25 cellular contexts compared by ENCODE assay signal in the genomic region with DNA sequence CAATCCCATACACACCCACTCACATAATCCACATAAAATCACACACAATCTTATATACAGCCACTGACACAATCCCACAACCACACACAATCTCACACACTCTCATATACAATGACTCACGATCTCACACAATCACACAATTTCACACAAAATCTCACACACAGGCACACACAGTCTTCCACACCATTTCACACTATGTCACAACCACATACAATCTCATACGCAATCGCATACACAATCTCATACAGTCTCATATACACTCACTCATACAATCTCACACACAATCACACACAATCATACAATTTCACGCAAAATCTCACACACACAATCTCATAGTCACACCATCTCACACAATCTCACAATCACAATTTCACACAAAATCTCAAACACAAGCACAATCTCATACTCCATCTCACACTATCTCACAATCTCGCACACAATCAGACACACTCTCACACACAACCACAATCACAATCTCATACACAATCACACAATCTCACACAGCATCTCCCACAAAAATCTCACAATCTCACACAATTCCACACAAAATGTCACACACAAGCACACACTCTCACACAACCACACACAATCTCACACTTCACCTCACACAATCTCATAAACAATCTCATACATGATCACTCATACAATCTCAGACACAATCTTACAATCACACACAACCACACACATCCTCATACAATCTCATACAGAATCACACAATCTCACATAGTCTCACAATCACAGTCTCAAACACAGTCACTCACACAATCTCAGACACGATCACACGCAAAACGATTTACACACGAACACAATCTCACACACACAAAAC. TPM values are rescaled to one million over a fixed set of nuclear protein-coding genes. Genes with fewer than 3 reads are reported as not detected.
DNase-seq lines count a peak whose midpoint lies in the region; ATAC-seq, FAIRE-seq and TF ChIP-seq lines count a peak whose summit lies in the region.
"Had no signal": no experiment of that assay in that cellular context is flagged by ENCODE, and none has a peak within 500 bp of the region (broad histone marks: within the 10 kb centered on the region; RNA-seq: fewer than 3 reads in every experiment).

No MANE protein-coding gene starts in this region.

- CTCF ChIA-PET in HCT116 (lab: Charles Lee): no interaction called here
- CTCF ChIA-PET in activated CD4-positive, alpha-beta T cell treated with anti-CD3 and anti-CD28 coated beads, Interleukin-2, amount 10 ng/mL, durations not matched to agents 7 days and 5 days (lab: Charles Lee): interaction anchor here (1.0 kb wide), 1 partner anchor 32 kb away, joined by 3 read pairs; no protein-coding TSS in a partner anchor

- peak overlapping the region; percentile 62 for H3K27ac ChIP-seq in HCT116 (ENCODE audit: low read depth, low read length)
- no peak overlapping the region for H3K27ac ChIP-seq in astrocyte (ENCODE audit: low read depth, low read length)
- peak overlapping the region; percentile 93 for H3K27ac ChIP-seq in foreskin keratinocyte
- peak overlapping the region; percentile 85 to 91 (median 88) for H3K27ac ChIP-seq in transverse colon
- H3K27ac ChIP-seq: gastroesophageal sphincter, KMS-11, SK-N-MC had no signal

- FAIRE-seq in astrocyte (lab: Jason Lieb, UNC): peak; percentile 52

- H3K36me3 ChIP-seq in HCT116 (ENCODE audit: control insufficient read depth in 1 of 2, insufficient read depth in 2 of 2, low read length in 2 of 2) (no peaks in the 10 kb centered on the region), astrocyte (ENCODE audit: insufficient read depth, low read length) (no peaks in the 10 kb centered on the region), transverse colon (no peaks in the 10 kb centered on the region)
- H3K36me3 ChIP-seq: BE2C, gastroesophageal sphincter had no signal

- no peaks in the 10 kb centered on the region for H3K27me3 ChIP-seq in HCT116 (ENCODE audit: insufficient read depth, low read length)
- peaks cover 14% of the 10 kb centered on the region for H3K27me3 ChIP-seq in astrocyte (ENCODE audit: insufficient read depth, low read length)
- H3K27me3 ChIP-seq in foreskin keratinocyte: peaks cover 3% of the 10 kb centered on the region
- H3K27me3 ChIP-seq in transverse colon: no peaks in the 10 kb centered on the region
- H3K27me3 ChIP-seq: BE2C had no signal

- BruUV-seq in HCT116 (replicated peaks; lab: Mats Ljungman, UMichigan): no TSS peak

- WGBS in transverse colon (ENCODE audit: low coverage in 1 of 2), 2 donors: 77 to 81% methylated on average over 9 of the region's 9 CpGs

- RAD21 ChIA-PET in HCT116 (lab: Charles Lee; ENCODE audit: low non-redundant PET in 1 of 2, low total read pairs in 2 of 2, uncharacterized antibody in 2 of 2, unreplicated experiment in 2 of 2): no interaction called here

- in situ Hi-C loops in transverse colon (cut with MboI; ENCODE audit: low pct_ligation_motif_present in 1 of 4, low pct_unique_long_range_greater_than_20kb in 1 of 4, low sequenced_read_pairs in 3 of 4): no loop called here

- no peak for TF ChIP-seq EP300 in transverse colon (IDR thresholded peaks at IDR 0.05; ENCODE audit: low read depth)

- no peaks in the 10 kb centered on the region for H3K4me1 Mint-ChIP-seq in astrocyte (ENCODE audit: low read depth, unreplicated experiment)
- H3K4me1 Mint-ChIP-seq in activated CD4-positive, alpha-beta T cell treated with anti-CD3 and anti-CD28 coated beads, Interleukin-2, amount 10 ng/mL, durations not matched to agents 7 days and 5 days: no peaks in the 10 kb centered on the region
- H3K4me1 Mint-ChIP-seq: activated B cell treated with CpG ODN at 0.5 μM for 24 hours; activated CD8-positive, alpha-beta memory T cell treated with anti-CD3 and anti-CD28 coated beads, Interleukin-2, amount 10 ng/mL, durations not matched to agents 7 days and 5 days; activated naive CD8-positive, alpha-beta T cell treated with anti-CD3 and anti-CD28 coated beads, Interleukin-2, amount 50 U/mL, for 24 hours; central memory CD8-positive, alpha-beta T cell; stimulated activated naive B cell treated with anti-CD40 and anti-IgM and Interleukin-4, amounts not matched to agents 10 μg/mL and 1 μg/mL and 100 μg/mL, for 72 hours had no signal

- DNase-seq in HCT116 (ENCODE audit: low read depth, low spot score): no peak
- no peak for DNase-seq in astrocyte (ENCODE audit: low read depth)
- DNase-seq in foreskin keratinocyte: peak in 1 of 2 donors; percentile 16
- DNase-seq in transverse colon: no peak
- DNase-seq in NCI-H2196 treated with DMSO at 0.1 percent for 48 hours (lab: John Stamatoyannopoulos, UW; ENCODE audit: unreplicated experiment): no peak
- DNase-seq in activated CD4-positive, alpha-beta T cell treated with anti-CD3 and anti-CD28 coated beads, Interleukin-2, amount 10 ng/mL, durations not matched to agents 7 days and 5 days: no peak
- DNase-seq: activated B cell treated with CpG ODN at 0.5 μM for 24 hours; activated CD4-positive, alpha-beta T cell treated with anti-CD3 and anti-CD28 coated beads, Interleukin-2, amount 50 U/mL, for 1 hour; activated CD8-positive, alpha-beta memory T cell treated with anti-CD3 and anti-CD28 coated beads, Interleukin-2, amount 10 ng/mL, durations not matched to agents 7 days and 5 days; activated naive CD4-positive, alpha-beta T cell; activated naive CD8-positive, alpha-beta T cell treated with anti-CD3 and anti-CD28 coated beads, Interleukin-2, amount 50 U/mL, for 24 hours; activated T-cell treated with anti-CD3 and anti-CD28 coated beads, Interleukin-2, amount 50 U/mL, for 72 hours; BE2C; HFFc6; MM.1S; NCI-H1930; nephron progenitor cell; OCI-M1; stimulated activated naive B cell treated with anti-CD40 and anti-IgM and Interleukin-4, amounts not matched to agents 10 μg/mL and 1 μg/mL and 100 μg/mL, for 72 hours had no signal

- ATAC-seq in HCT116: no peak
- ATAC-seq in foreskin keratinocyte: no peak
- ATAC-seq in HG02938 (IDR thresholded peaks at IDR 0.05; ENCODE audit: unreplicated experiment): no peak
- ATAC-seq: activated CD8-positive, alpha-beta memory T cell treated with anti-CD3 and anti-CD28 coated beads, Interleukin-2, amount 10 ng/mL, durations not matched to agents 7 days and 5 days; activated naive CD8-positive, alpha-beta T cell treated with anti-CD3 and anti-CD28 coated beads, Interleukin-2, amount 50 U/mL, for 24 hours; activated T-cell treated with anti-CD3 and anti-CD28 coated beads, Interleukin-2, amount 50 U/mL, for 72 hours; gastroesophageal sphincter; stimulated activated naive B cell treated with anti-CD40 and anti-IgM and Interleukin-4, amounts not matched to agents 10 μg/mL and 1 μg/mL and 100 μg/mL, for 72 hours had no signal

- TF ChIP-seq POLR2A in HCT116 (IDR thresholded peaks at IDR 0.05; ENCODE audit: borderline replicate concordance, extremely low read depth, insufficient read depth, insufficient read length): no peak
- TF ChIP-seq POLR2A in transverse colon (IDR thresholded peaks at IDR 0.05): no peak

- no peaks in the 10 kb centered on the region for H3K9me2 ChIP-seq in HCT116 (ENCODE audit: insufficient read depth)

- H3K4me3 ChIP-seq in HCT116 (replicated peaks in 1 of 2; ENCODE audit: low read depth in 1 of 2, low read length in 2 of 2) (no peak overlapping the region), astrocyte (ENCODE audit: insufficient read depth, low read depth, low read length) (no peak overlapping the region), transverse colon (no peak overlapping the region)
- H3K4me3 ChIP-seq: gastroesophageal sphincter, lung, SK-N-MC had no signal

- H3K4me1 ChIP-seq in HCT116 (ENCODE audit: control insufficient read depth in 1 of 2, insufficient read depth in 2 of 2, low read length in 2 of 2) (peaks cover 24 to 25% of the 10 kb centered on the region in 2 experiments), astrocyte (ENCODE audit: insufficient read depth, low read length) (peaks cover 8% of the 10 kb centered on the region), foreskin keratinocyte (peaks cover 14% of the 10 kb centered on the region), transverse colon (peaks cover 28 to 71% (median 53%) of the 10 kb centered on the region in 4 donors)
- H3K4me1 ChIP-seq: BE2C had no signal

- H4K20me1 ChIP-seq in HCT116 (ENCODE audit: insufficient read depth) (no peaks in the 10 kb centered on the region), astrocyte (ENCODE audit: insufficient read depth, low read length) (no peaks in the 10 kb centered on the region)

- no peak for TF ChIP-seq RAD21 in HCT116 (IDR thresholded peaks at IDR 0.05; ENCODE audit: low read depth)

- no peak overlapping the region for H3K4me3 Mint-ChIP-seq in astrocyte (ENCODE audit: unreplicated experiment)
- H3K4me3 Mint-ChIP-seq in activated CD4-positive, alpha-beta T cell treated with anti-CD3 and anti-CD28 coated beads, Interleukin-2, amount 10 ng/mL, durations not matched to agents 7 days and 5 days: no peak overlapping the region
- H3K4me3 Mint-ChIP-seq: activated B cell treated with CpG ODN at 0.5 μM for 24 hours; activated CD8-positive, alpha-beta memory T cell treated with anti-CD3 and anti-CD28 coated beads, Interleukin-2, amount 10 ng/mL, durations not matched to agents 7 days and 5 days; activated naive CD8-positive, alpha-beta T cell treated with anti-CD3 and anti-CD28 coated beads, Interleukin-2, amount 50 U/mL, for 24 hours; activated T-cell treated with anti-CD3 and anti-CD28 coated beads, Interleukin-2, amount 50 U/mL, for 72 hours; central memory CD8-positive, alpha-beta T cell; HFFc6; nephron progenitor cell; stimulated activated naive B cell treated with anti-CD40 and anti-IgM and Interleukin-4, amounts not matched to agents 10 μg/mL and 1 μg/mL and 100 μg/mL, for 72 hours had no signal

- no peak overlapping the region for H3K27ac Mint-ChIP-seq in astrocyte (ENCODE audit: unreplicated experiment)
- H3K27ac Mint-ChIP-seq in activated CD4-positive, alpha-beta T cell treated with anti-CD3 and anti-CD28 coated beads, Interleukin-2, amount 10 ng/mL, durations not matched to agents 7 days and 5 days: no peak overlapping the region
- H3K27ac Mint-ChIP-seq: activated B cell treated with CpG ODN at 0.5 μM for 24 hours; activated CD8-positive, alpha-beta memory T cell treated with anti-CD3 and anti-CD28 coated beads, Interleukin-2, amount 10 ng/mL, durations not matched to agents 7 days and 5 days; activated naive CD8-positive, alpha-beta T cell treated with anti-CD3 and anti-CD28 coated beads, Interleukin-2, amount 50 U/mL, for 24 hours; activated T-cell treated with anti-CD3 and anti-CD28 coated beads, Interleukin-2, amount 50 U/mL, for 72 hours; HFFc6; nephron progenitor cell; stimulated activated naive B cell treated with anti-CD40 and anti-IgM and Interleukin-4, amounts not matched to agents 10 μg/mL and 1 μg/mL and 100 μg/mL, for 72 hours had no signal

- H3K27me3 Mint-ChIP-seq in astrocyte (ENCODE audit: low read depth, unreplicated experiment): peaks cover 33% of the 10 kb centered on the region
- no peaks in the 10 kb centered on the region for H3K27me3 Mint-ChIP-seq in activated CD4-positive, alpha-beta T cell treated with anti-CD3 and anti-CD28 coated beads, Interleukin-2, amount 10 ng/mL, durations not matched to agents 7 days and 5 days
- H3K27me3 Mint-ChIP-seq: activated B cell treated with CpG ODN at 0.5 μM for 24 hours; activated CD8-positive, alpha-beta memory T cell treated with anti-CD3 and anti-CD28 coated beads, Interleukin-2, amount 10 ng/mL, durations not matched to agents 7 days and 5 days; activated naive CD8-positive, alpha-beta T cell treated with anti-CD3 and anti-CD28 coated beads, Interleukin-2, amount 50 U/mL, for 24 hours; central memory CD8-positive, alpha-beta T cell; stimulated activated naive B cell treated with anti-CD40 and anti-IgM and Interleukin-4, amounts not matched to agents 10 μg/mL and 1 μg/mL and 100 μg/mL, for 72 hours had no signal

- H3K79me2 ChIP-seq in HCT116 (ENCODE audit: insufficient read depth, low read length) (no peaks in the 10 kb centered on the region), astrocyte (ENCODE audit: insufficient read depth, low read length) (no peaks in the 10 kb centered on the region)

- H3K9ac ChIP-seq in HCT116 (ENCODE audit: low read length) (peak overlapping the region; percentile 52), astrocyte (ENCODE audit: low read length) (no peak overlapping the region)
- H3K9ac ChIP-seq: KMS-11 had no signal

- intact Hi-C loops in HCT116 (cut with micrococcal nuclease) (no loop called here), transverse colon (cut with DNase I; ENCODE audit: low total_unique reads) (no loop called here)

- H3K36me3 Mint-ChIP-seq in astrocyte (ENCODE audit: low read depth, unreplicated experiment): no peaks in the 10 kb centered on the region
- no peaks in the 10 kb centered on the region for H3K36me3 Mint-ChIP-seq in activated CD4-positive, alpha-beta T cell treated with anti-CD3 and anti-CD28 coated beads, Interleukin-2, amount 10 ng/mL, durations not matched to agents 7 days and 5 days (ENCODE audit: low read depth)
- H3K36me3 Mint-ChIP-seq: activated CD8-positive, alpha-beta memory T cell treated with anti-CD3 and anti-CD28 coated beads, Interleukin-2, amount 10 ng/mL, durations not matched to agents 7 days and 5 days; stimulated activated naive B cell treated with anti-CD40 and anti-IgM and Interleukin-4, amounts not matched to agents 10 μg/mL and 1 μg/mL and 100 μg/mL, for 72 hours had no signal

- H3K4me2 ChIP-seq in HCT116 (ENCODE audit: low read length) (peak overlapping the region; percentile 77; the same call in 1 of the 2 replicates), astrocyte (ENCODE audit: low read length) (no peak overlapping the region)
- H3K4me2 ChIP-seq: KMS-11 had no signal

- POLR2A ChIA-PET in HCT116 (lab: Charles Lee): no interaction called here
- POLR2A ChIA-PET in activated CD4-positive, alpha-beta T cell treated with anti-CD3 and anti-CD28 coated beads, Interleukin-2, amount 10 ng/mL, durations not matched to agents 7 days and 5 days (lab: Charles Lee): no interaction called here

- TF ChIP-seq CTCF in HCT116 (IDR thresholded peaks at IDR 0.05 in 2 of 3, conservative IDR thresholded peaks at IDR 0.05 in 1 of 3; ENCODE audit: borderline replicate concordance in 1 of 3, insufficient read depth in 1 of 3, low read depth in 2 of 3, low read length in 2 of 3) (no peak), astrocyte (IDR thresholded peaks at IDR 0.05; ENCODE audit: insufficient read depth, low read depth, low read length) (no peak), foreskin keratinocyte (conservative IDR thresholded peaks at IDR 0.05) (no peak), transverse colon (IDR thresholded peaks at IDR 0.05) (no peak)

- no peaks in the 10 kb centered on the region for H3K9me3 Mint-ChIP-seq in astrocyte (ENCODE audit: unreplicated experiment)
- no peaks in the 10 kb centered on the region for H3K9me3 Mint-ChIP-seq in activated CD4-positive, alpha-beta T cell treated with anti-CD3 and anti-CD28 coated beads, Interleukin-2, amount 10 ng/mL, durations not matched to agents 7 days and 5 days
- H3K9me3 Mint-ChIP-seq: activated B cell treated with CpG ODN at 0.5 μM for 24 hours; activated naive CD8-positive, alpha-beta T cell treated with anti-CD3 and anti-CD28 coated beads, Interleukin-2, amount 50 U/mL, for 24 hours; activated T-cell treated with anti-CD3 and anti-CD28 coated beads, Interleukin-2, amount 50 U/mL, for 72 hours; central memory CD8-positive, alpha-beta T cell; HFFc6; nephron progenitor cell; stimulated activated naive B cell treated with anti-CD40 and anti-IgM and Interleukin-4, amounts not matched to agents 10 μg/mL and 1 μg/mL and 100 μg/mL, for 72 hours had no signal

- H3K9me3 ChIP-seq in HCT116 (ENCODE audit: control insufficient read depth in 1 of 2, insufficient read depth in 1 of 2, low read depth in 1 of 2, low read length in 2 of 2) (no peaks in the 10 kb centered on the region), astrocyte (ENCODE audit: insufficient read depth, low read depth, low read length) (no peaks in the 10 kb centered on the region), transverse colon (no peaks in the 10 kb centered on the region)
- H3K9me3 ChIP-seq: BE2C, gastroesophageal sphincter had no signal

- H2AFZ ChIP-seq in HCT116 (ENCODE audit: low read depth, low read length, poor library complexity, severe bottlenecking) (no peak overlapping the region), astrocyte (ENCODE audit: low read depth, low read length) (no peak overlapping the region)

RNA-seq across cellular contexts. Expression of a gene that starts 18.5 kb away (rescaled TPM):
- total RNA-seq in HCT116 (2021; ENCODE audit: unreplicated experiment): 7.7 TPM
- polyA plus RNA-seq in HCT116 (2012): 3.1 and 3.7 TPM in 2 replicates
- 3.5 and 4.0 TPM in 2 replicates for total RNA-seq in astrocyte
- total RNA-seq in foreskin keratinocyte: 4.7 and 6.8 TPM in 2 replicates
- 2.7 and 3.5 TPM in 2 replicates for polyA plus RNA-seq in foreskin keratinocyte
- 100 to 1,000 TPM in 2 of 4 donors, 10 to 100 TPM in 2; 39.1 to 215 (median 115) TPM for total RNA-seq in transverse colon
- 1 to 10 TPM; 7.6 to 9.8 TPM for total RNA-seq in activated CD4-positive, alpha-beta T cell treated with anti-CD3 and anti-CD28 coated beads, Interleukin-2, amount 10 ng/mL, durations not matched to agents 7 days and 5 days
